In genomic region chr12:46372131-46372851, GRCh38 we compare ENCODE assay signal across 8 cellular contexts. TPM values are rescaled to one million over a fixed set of nuclear protein-coding genes. Genes with fewer than 3 reads are reported as not detected.
DNase-seq lines count a peak whose midpoint lies in the region; ATAC-seq and TF ChIP-seq lines count a peak whose summit lies in the region.

TSS of gene SLC38A2 (minus strand) at chr12:46372773. CDS start at chr12:46371293, 1,480 bp downstream.

- H3K27me3 ChIP-seq in H7 (ENCODE audit: control insufficient read depth, insufficient read depth, low read length) (no peaks in the 10 kb centered on the region), MM.1S (replicated peaks; ENCODE audit: insufficient read depth, low read length) (no peaks in the 10 kb centered on the region), osteoblast (ENCODE audit: insufficient read depth, low read length) (no peaks in the 10 kb centered on the region), thymus (ENCODE audit: control insufficient read depth, insufficient read depth) (no peaks in the 10 kb centered on the region)

- TF ChIP-seq CTCF in MM.1S (IDR thresholded peaks at IDR 0.05; ENCODE audit: low read length) (no peak), osteoblast (IDR thresholded peaks at IDR 0.05; ENCODE audit: extremely low read depth, low read depth, low read length) (no peak)

- H2AFZ ChIP-seq in MM.1S (ENCODE audit: low read length): peak within 1 kb of the TSS; percentile 94
- H2AFZ ChIP-seq in osteoblast (ENCODE audit: low read length): peak within 1 kb of the TSS; percentile 84

- DNase-seq in GF-D8 (lab: John Stamatoyannopoulos, UW) (peak; percentile 68), H7 (peak; percentile 78), MM.1S (peak; percentile 94), glomerular endothelial cell (ENCODE audit: extremely low read depth, low read depth, low spot score) (no peak), osteoblast (ENCODE audit: insufficient read length, low spot score, missing footprints) (peak; percentile 98)
- DNase-seq in activated naive CD4-positive, alpha-beta T cell treated with anti-CD3 and anti-CD28 coated beads, Interleukin-2, amount 50 U/mL, for 72 hours (ENCODE audit: low spot score in 2 of 2): peak; percentile 94 to 98

- H3K27ac Mint-ChIP-seq in activated naive CD4-positive, alpha-beta T cell treated with anti-CD3 and anti-CD28 coated beads, Interleukin-2, amount 50 U/mL, for 72 hours: peak within 1 kb of the TSS; percentile 99 to 100

- H3K79me2 ChIP-seq in MM.1S (ENCODE audit: low read length): peaks cover 53% of the 10 kb centered on the region
- peaks cover 69% of the 10 kb centered on the region for H3K79me2 ChIP-seq in osteoblast (ENCODE audit: insufficient read depth, low read length)

- ATAC-seq in SK-N-SH treated with all-trans-retinoic acid at 6 μM for 48 hours: peak; percentile 87
- peak; percentile 83 for ATAC-seq in activated naive CD4-positive, alpha-beta T cell treated with anti-CD3 and anti-CD28 coated beads, Interleukin-2, amount 50 U/mL, for 72 hours

- H3K9me2 ChIP-seq in MM.1S (replicated peaks; ENCODE audit: insufficient read depth, low read length): no peaks in the 10 kb centered on the region

- H3K36me3 ChIP-seq in H7 (replicated peaks; ENCODE audit: control insufficient read depth, insufficient read depth, low read length): peaks cover 32% of the 10 kb centered on the region
- H3K36me3 ChIP-seq in MM.1S (replicated peaks; ENCODE audit: insufficient read depth, low read length): peaks cover 26% of the 10 kb centered on the region
- H3K36me3 ChIP-seq in osteoblast (ENCODE audit: insufficient read depth, low read length): peaks cover 42% of the 10 kb centered on the region
- H3K36me3 ChIP-seq in thymus (ENCODE audit: control insufficient read depth, insufficient read depth): peaks cover 30% of the 10 kb centered on the region

- H3K4me1 ChIP-seq in MM.1S (ENCODE audit: low read length): peaks cover 30% of the 10 kb centered on the region
- H3K4me1 ChIP-seq in osteoblast (ENCODE audit: insufficient read depth, low read length): peaks cover 36% of the 10 kb centered on the region
- peaks cover 24% of the 10 kb centered on the region for H3K4me1 ChIP-seq in thymus (ENCODE audit: control insufficient read depth, insufficient read depth, low read length)

- peaks cover 33% of the 10 kb centered on the region for H3F3A ChIP-seq in MM.1S (ENCODE audit: insufficient read depth, low read length)

- H3K9me3 ChIP-seq in MM.1S (replicated peaks; ENCODE audit: insufficient read depth, low read length) (no peaks in the 10 kb centered on the region), osteoblast (ENCODE audit: low read depth, low read length) (no peaks in the 10 kb centered on the region), thymus (ENCODE audit: control insufficient read depth) (no peaks in the 10 kb centered on the region)

- peak within 1 kb of the TSS; percentile 97 for H3K27ac ChIP-seq in MM.1S (ENCODE audit: low read length)
- peak within 1 kb of the TSS; percentile 97 for H3K27ac ChIP-seq in osteoblast (ENCODE audit: low read depth, low read length)
- H3K27ac ChIP-seq in thymus (ENCODE audit: low read depth): peak within 1 kb of the TSS; percentile 97

- H4K20me1 ChIP-seq in MM.1S (ENCODE audit: insufficient read depth, low read length): peaks cover 3% of the 10 kb centered on the region; the same call in 1 of the 2 replicates
- peaks cover 49% of the 10 kb centered on the region for H4K20me1 ChIP-seq in osteoblast (ENCODE audit: insufficient read depth, low read length)

- H3K4me2 ChIP-seq in MM.1S (ENCODE audit: low read depth, low read length) (peak within 1 kb of the TSS; percentile 97), osteoblast (ENCODE audit: insufficient read depth, low read length) (peak within 1 kb of the TSS; percentile 97)

- H3K9me3 Mint-ChIP-seq in activated naive CD4-positive, alpha-beta T cell treated with anti-CD3 and anti-CD28 coated beads, Interleukin-2, amount 50 U/mL, for 72 hours: peaks cover 0 to 5% of the 10 kb centered on the region in 2 donors

- peak within 1 kb of the TSS; percentile 99 for H3K9ac ChIP-seq in MM.1S (ENCODE audit: low read length)

- under 1% methylated on average over 77 of the region's 77 CpGs for WGBS in thymus

- H3K36me3 Mint-ChIP-seq in activated naive CD4-positive, alpha-beta T cell treated with anti-CD3 and anti-CD28 coated beads, Interleukin-2, amount 50 U/mL, for 72 hours: peaks cover 46 to 49% of the 10 kb centered on the region in 2 donors

- peak within 1 kb of the TSS; percentile 81 for H3K4me3 ChIP-seq in H7 (ENCODE audit: insufficient read depth, low read depth, low read length)
- peak within 1 kb of the TSS; percentile 96 for H3K4me3 ChIP-seq in MM.1S (ENCODE audit: low read length)
- H3K4me3 ChIP-seq in osteoblast (ENCODE audit: insufficient read depth, low read length): peak within 1 kb of the TSS; percentile 96
- H3K4me3 ChIP-seq in thymus (ENCODE audit: low read length): peak within 1 kb of the TSS; percentile 100

TF ChIP-seq in SK-N-SH treated with all-trans-retinoic acid at 6 μM for 48 hours, 23 proteins besides CTCF, POLR2A, EP300 and RAD21:
- TF ChIP-seq ZFP3 (CRISPR knock-in tag; IDR thresholded peaks at IDR 0.05) (peak; percentile 26; the same call in 1 of the 2 replicates), TOX (CRISPR knock-in tag; IDR thresholded peaks at IDR 0.05; ENCODE audit: borderline replicate concordance) (0 out of 2 replicates have a peak, but pooled peaks have one; percentile 56), GLIS3 (CRISPR knock-in tag; IDR thresholded peaks at IDR 0.05) (0 out of 2 replicates have a peak, but pooled peaks have one; percentile 71), ZC3H10 (CRISPR knock-in tag; IDR thresholded peaks at IDR 0.05) (peak; percentile 88), TCF4 (CRISPR knock-in tag; IDR thresholded peaks at IDR 0.05; ENCODE audit: borderline replicate concordance) (no peak), ZNF70 (CRISPR knock-in tag; IDR thresholded peaks at IDR 0.05) (0 out of 2 replicates have a peak, but pooled peaks have one; percentile 24)
- TF ChIP-seq, protein P1, sequence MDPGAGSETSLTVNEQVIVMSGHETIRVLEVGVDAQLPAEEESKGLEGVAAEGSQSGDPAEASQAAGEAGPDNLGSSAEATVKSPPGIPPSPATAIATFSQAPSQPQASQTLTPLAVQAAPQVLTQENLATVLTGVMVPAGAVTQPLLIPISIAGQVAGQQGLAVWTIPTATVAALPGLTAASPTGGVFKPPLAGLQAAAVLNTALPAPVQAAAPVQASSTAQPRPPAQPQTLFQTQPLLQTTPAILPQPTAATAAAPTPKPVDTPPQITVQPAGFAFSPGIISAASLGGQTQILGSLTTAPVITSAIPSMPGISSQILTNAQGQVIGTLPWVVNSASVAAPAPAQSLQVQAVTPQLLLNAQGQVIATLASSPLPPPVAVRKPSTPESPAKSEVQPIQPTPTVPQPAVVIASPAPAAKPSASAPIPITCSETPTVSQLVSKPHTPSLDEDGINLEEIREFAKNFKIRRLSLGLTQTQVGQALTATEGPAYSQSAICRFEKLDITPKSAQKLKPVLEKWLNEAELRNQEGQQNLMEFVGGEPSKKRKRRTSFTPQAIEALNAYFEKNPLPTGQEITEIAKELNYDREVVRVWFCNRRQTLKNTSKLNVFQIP (CRISPR knock-in tag; IDR thresholded peaks at IDR 0.05; ENCODE audit: borderline replicate concordance, low read depth): no peak
- TF ChIP-seq, protein P2, sequence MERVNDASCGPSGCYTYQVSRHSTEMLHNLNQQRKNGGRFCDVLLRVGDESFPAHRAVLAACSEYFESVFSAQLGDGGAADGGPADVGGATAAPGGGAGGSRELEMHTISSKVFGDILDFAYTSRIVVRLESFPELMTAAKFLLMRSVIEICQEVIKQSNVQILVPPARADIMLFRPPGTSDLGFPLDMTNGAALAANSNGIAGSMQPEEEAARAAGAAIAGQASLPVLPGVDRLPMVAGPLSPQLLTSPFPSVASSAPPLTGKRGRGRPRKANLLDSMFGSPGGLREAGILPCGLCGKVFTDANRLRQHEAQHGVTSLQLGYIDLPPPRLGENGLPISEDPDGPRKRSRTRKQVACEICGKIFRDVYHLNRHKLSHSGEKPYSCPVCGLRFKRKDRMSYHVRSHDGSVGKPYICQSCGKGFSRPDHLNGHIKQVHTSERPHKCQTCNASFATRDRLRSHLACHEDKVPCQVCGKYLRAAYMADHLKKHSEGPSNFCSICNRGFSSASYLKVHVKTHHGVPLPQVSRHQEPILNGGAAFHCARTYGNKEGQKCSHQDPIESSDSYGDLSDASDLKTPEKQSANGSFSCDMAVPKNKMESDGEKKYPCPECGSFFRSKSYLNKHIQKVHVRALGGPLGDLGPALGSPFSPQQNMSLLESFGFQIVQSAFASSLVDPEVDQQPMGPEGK (CRISPR knock-in tag; IDR thresholded peaks at IDR 0.05; ENCODE audit: borderline replicate concordance): no peak

RNA-seq across cellular contexts. Expression of gene SLC38A2, which starts in this region (rescaled TPM):
- total RNA-seq in H7 (2014; rRNA removed; shearing (Covaris generic)): 166 and 211 TPM in 2 replicates
- total RNA-seq in activated naive CD4-positive, alpha-beta T cell treated with anti-CD3 and anti-CD28 coated beads, Interleukin-2, amount 50 U/mL, for 72 hours: 100 to 1,000 TPM; 249 to 315 TPM
- 260 and 387 TPM in 2 replicates for total RNA-seq in glomerular endothelial cell
- total RNA-seq in osteoblast: 919 and 1,020 TPM in 2 replicates
- polyA plus RNA-seq in thymus: 137 TPM
